Comparison of ENCODE assay signal across 8 cellular contexts in genomic region chr1:234997201-234998173, GRCh38.
A peak's percentile ranks its signal among the peaks of the same experiment; 100 is the strongest.
DNase-seq lines count a peak whose midpoint lies in the region; ATAC-seq and TF ChIP-seq lines count a peak whose summit lies in the region.

No MANE protein-coding gene starts in this region.

- POLR2A ChIA-PET in CD4-positive, alpha-beta memory T cell (lab: Charles Lee; ENCODE audit: partially characterized antibody), result no interaction called here

- no peak for TF ChIP-seq CTCF in nephron (IDR thresholded peaks at IDR 0.05; ENCODE audit: unreplicated experiment in 3 of 3)

- H3K4me3 ChIP-seq in CD4-positive, alpha-beta memory T cell (ENCODE audit: low read length in 2 of 2), result no peak overlapping the region

- CTCF ChIA-PET in CD4-positive, alpha-beta memory T cell (lab: Charles Lee; ENCODE audit: partially characterized antibody), result no interaction called here

- H3K27ac Mint-ChIP-seq in nephron, result peak overlapping the region; percentile 70 to 85 (median 78)
- H3K27ac Mint-ChIP-seq in CD4-positive, alpha-beta memory T cell, result no peak overlapping the region

- no peaks in the 10 kb centered on the region for H3K27me3 ChIP-seq in CD4-positive, alpha-beta memory T cell (ENCODE audit: insufficient read depth, low read length)

- ATAC-seq in GM18498 (IDR thresholded peaks at IDR 0.05; ENCODE audit: unreplicated experiment), result no peak
- ATAC-seq in HG02763 (IDR thresholded peaks at IDR 0.05; ENCODE audit: unreplicated experiment), result no peak

- no peaks in the 10 kb centered on the region for H3K9me3 Mint-ChIP-seq in nephron
- no peaks in the 10 kb centered on the region for H3K9me3 Mint-ChIP-seq in CD4-positive, alpha-beta memory T cell

- H3K4me3 Mint-ChIP-seq in nephron, result peak overlapping the region in 2 of 3 experiments; percentile 2 to 35
- peak overlapping the region in 1 of 8 donors; percentile 37 for H3K4me3 Mint-ChIP-seq in CD4-positive, alpha-beta memory T cell

- H3K27ac ChIP-seq in CD4-positive, alpha-beta memory T cell (ENCODE audit: low read depth, low read length), result no peak overlapping the region

- intact Hi-C loops in CD4-positive, alpha-beta memory T cell (cut with micrococcal nuclease), result no loop called here

- H3K4me1 ChIP-seq in CD4-positive, alpha-beta memory T cell (ENCODE audit: insufficient read depth, low read length), result peaks cover 5% of the 10 kb centered on the region

- no peaks in the 10 kb centered on the region for H3K9me3 ChIP-seq in CD4-positive, alpha-beta memory T cell (ENCODE audit: control insufficient read depth in 1 of 2, low read length in 2 of 2)

- H3K4me1 Mint-ChIP-seq in nephron, result peaks cover 41% of the 10 kb centered on the region
- peaks cover 0 to 1% (median under 1%) of the 10 kb centered on the region in 4 donors for H3K4me1 Mint-ChIP-seq in CD4-positive, alpha-beta memory T cell

- DNase-seq in GM04503 (ENCODE audit: low read depth), result peak; percentile 98
- DNase-seq in SHP77 (lab: John Stamatoyannopoulos, UW), result peak; percentile 88 to 93
- DNase-seq in fibroblast of gingiva (ENCODE audit: low read depth), result peak; percentile 100
- DNase-seq in CD4-positive, alpha-beta memory T cell, result no peak
- no peak for DNase-seq in activated T-cell treated with anti-CD3 and anti-CD28 coated beads, Interleukin-2, amount 50 U/mL, for 48 hours

- no peaks in the 10 kb centered on the region for H3K36me3 ChIP-seq in CD4-positive, alpha-beta memory T cell (ENCODE audit: insufficient read depth, low read length)

- no peaks in the 10 kb centered on the region for H3K36me3 Mint-ChIP-seq in nephron (ENCODE audit: low read depth)
- no peaks in the 10 kb centered on the region for H3K36me3 Mint-ChIP-seq in CD4-positive, alpha-beta memory T cell

- no peaks in the 10 kb centered on the region for H3K27me3 Mint-ChIP-seq in nephron (ENCODE audit: low read depth)
- H3K27me3 Mint-ChIP-seq in CD4-positive, alpha-beta memory T cell, result no peaks in the 10 kb centered on the region

Comparison
In these comparisons a context has a peak if more than half of its experiments do, and no peak if none do; other contexts are left out.
1. DNase-seq: peak in GM04503 (single experiment), SHP77 (2 of 2) and fibroblast of gingiva (single experiment); none in CD4-positive, alpha-beta memory T cell (0 of 5) and activated T-cell treated with anti-CD3 and anti-CD28 coated beads, Interleukin-2, amount 50 U/mL, for 48 hours (0 of 2).
2. H3K27ac Mint-ChIP-seq: peak in nephron (3 of 3); none in CD4-positive, alpha-beta memory T cell (0 of 7).